Comparison of ENCODE assay signal across 10 cellular contexts in the genomic region with DNA sequence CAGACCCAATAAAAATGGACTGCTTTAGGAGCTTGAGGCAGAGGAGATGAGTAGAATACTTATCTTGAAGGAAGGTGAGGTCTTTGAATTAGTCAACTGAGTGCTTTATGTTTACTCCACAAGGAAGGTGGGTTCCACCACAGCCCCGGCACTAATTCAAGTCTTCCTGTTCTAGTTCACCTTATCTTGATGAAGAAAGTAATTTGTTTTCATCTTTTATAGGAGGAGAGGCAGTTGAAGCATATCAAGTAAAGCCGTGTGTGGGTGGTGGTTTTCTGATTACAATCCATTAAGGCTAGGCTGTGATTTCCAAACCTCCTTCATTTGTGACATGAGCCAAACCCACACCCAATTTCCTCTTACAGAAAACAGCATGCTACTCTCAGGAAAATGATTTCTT. TPM values are rescaled to one million over a fixed set of nuclear protein-coding genes. Genes with fewer than 3 reads are reported as not detected.
DNase-seq lines count a peak whose midpoint lies in the region; ATAC-seq, FAIRE-seq and TF ChIP-seq lines count a peak whose summit lies in the region.
"Had no signal": no experiment of that assay in that cellular context is flagged by ENCODE, and none has a peak within 500 bp of the region (broad histone marks: within the 10 kb centered on the region; RNA-seq: fewer than 3 reads in every experiment).

No MANE protein-coding gene starts in this region.

- no peaks in the 10 kb centered on the region for H3K9me1 ChIP-seq in endothelial cell of umbilical vein (replicated peaks; ENCODE audit: control insufficient read depth, extremely low read depth, insufficient read depth, low read length)

- H2AK5ac ChIP-seq in neuronal stem cell (ENCODE audit: low read depth, low read length) = no peak overlapping the region

- TF ChIP-seq POLR2A in endothelial cell of umbilical vein (IDR thresholded peaks at IDR 0.05; ENCODE audit: low read depth, low read length) = no peak

- no peak overlapping the region for H2BK5ac ChIP-seq in neuronal stem cell (ENCODE audit: low read length)

- H3K4me2 ChIP-seq in endothelial cell of umbilical vein (ENCODE audit: insufficient read depth, low read length) (no peak overlapping the region), neuronal stem cell (ENCODE audit: insufficient read depth, low read length, poor library complexity, severe bottlenecking) (no peak overlapping the region)

- H3K36me3 ChIP-seq in endothelial cell of umbilical vein (ENCODE audit: control insufficient read depth in 2 of 2, extremely low read depth in 1 of 2, insufficient read depth in 2 of 2, low read length in 2 of 2) (no peaks in the 10 kb centered on the region), neuronal stem cell (replicated peaks in 1 of 2; ENCODE audit: control insufficient read depth in 2 of 2, insufficient read depth in 2 of 2, low read length in 2 of 2) (peaks cover 0 to 5% of the 10 kb centered on the region in 2 donors)
- H3K36me3 ChIP-seq: MG63 had no signal

- peaks cover 7% of the 10 kb centered on the region for H3K4me1 ChIP-seq in endothelial cell of umbilical vein (ENCODE audit: control insufficient read depth, extremely low read depth, insufficient read depth, low read length)
- peaks cover 2 to 5% of the 10 kb centered on the region in 2 donors for H3K4me1 ChIP-seq in neuronal stem cell (ENCODE audit: control insufficient read depth in 2 of 2, insufficient read depth in 1 of 2, low read depth in 1 of 2, low read length in 2 of 2)

- H3K18ac ChIP-seq in neuronal stem cell (ENCODE audit: low read length) = no peak overlapping the region

- CTCF ChIA-PET in endothelial cell of umbilical vein (lab: Charles Lee) = no interaction called here

- no peaks in the 10 kb centered on the region for H4K20me1 ChIP-seq in endothelial cell of umbilical vein (replicated peaks; ENCODE audit: control insufficient read depth, extremely low read depth, insufficient read depth, low read length)

- no peak for TF ChIP-seq CTCF in HL-60 (IDR thresholded peaks at IDR 0.05; ENCODE audit: insufficient read depth, low read length)
- no peak for TF ChIP-seq CTCF in endothelial cell of umbilical vein (IDR thresholded peaks at IDR 0.05; ENCODE audit: extremely low read depth in 1 of 2, insufficient read depth in 1 of 2, low read depth in 1 of 2, low read length in 2 of 2)

- H3K79me1 ChIP-seq in neuronal stem cell (ENCODE audit: low read depth, low read length) = no peaks in the 10 kb centered on the region

- FAIRE-seq in endothelial cell of umbilical vein (lab: Jason Lieb, UNC) = peak; percentile 42
- FAIRE-seq: G401.6 had no signal

- H2BK120ac ChIP-seq in neuronal stem cell (ENCODE audit: low read depth, low read length) = no peak overlapping the region

- BruUV-seq in endothelial cell of umbilical vein (replicated peaks; lab: Mats Ljungman, UMichigan) = no TSS peak

- H4K91ac ChIP-seq in neuronal stem cell (ENCODE audit: low read depth, low read length, poor library complexity) = no peak overlapping the region

- POLR2A ChIA-PET in endothelial cell of umbilical vein (lab: Charles Lee) = no interaction called here

- H3K9me3 ChIP-seq in endothelial cell of umbilical vein (replicated peaks; ENCODE audit: control insufficient read depth, insufficient read depth, low read length) (no peaks in the 10 kb centered on the region), neuronal stem cell (replicated peaks in 1 of 2; ENCODE audit: control insufficient read depth in 2 of 2, insufficient read depth in 1 of 2, low read depth in 1 of 2, low read length in 2 of 2) (no peaks in the 10 kb centered on the region)
- H3K9me3 ChIP-seq: MG63 had no signal

- ATAC-seq in HG02938 (IDR thresholded peaks at IDR 0.05; ENCODE audit: unreplicated experiment) = no peak

- H2AFZ ChIP-seq in endothelial cell of umbilical vein (ENCODE audit: low read depth, low read length) = no peak overlapping the region
- H2AFZ ChIP-seq in neuronal stem cell (ENCODE audit: low read length) = no peak overlapping the region

- no peak overlapping the region for H3K14ac ChIP-seq in neuronal stem cell (ENCODE audit: low read length)

- no peak overlapping the region for H2BK15ac ChIP-seq in neuronal stem cell (ENCODE audit: low read length)

- H3K9ac ChIP-seq in endothelial cell of umbilical vein (replicated peaks; ENCODE audit: extremely low read depth, insufficient read depth, low read length) = no peak overlapping the region
- H3K9ac ChIP-seq in neuronal stem cell (ENCODE audit: low read depth, low read length, poor library complexity) = no peak overlapping the region

- WGBS in neuronal stem cell (ENCODE audit: extremely low coverage in 2 of 2, insufficient read length in 2 of 2, insufficient replicate concordance in 1 of 2), 2 donors = no CpG with 5 or more reads among the region's 2 CpGs

- H3K4me3 ChIP-seq in HL-60 (replicated peaks; ENCODE audit: insufficient read depth, low read length) (no peak overlapping the region), endothelial cell of umbilical vein (replicated peaks in 1 of 3; ENCODE audit: insufficient read depth in 1 of 3, low read depth in 1 of 3, low read length in 3 of 3) (no peak overlapping the region), neuronal stem cell (ENCODE audit: low read length in 2 of 2) (no peak overlapping the region)
- H3K4me3 ChIP-seq: MG63 had no signal

- peak in 1 of 2 experiments; percentile 8 for DNase-seq in HL-60 (ENCODE audit: low read depth in 1 of 2, low spot score in 1 of 2)
- DNase-seq in activated CD4-positive, alpha-beta T cell treated with anti-CD3 and anti-CD28 coated beads for 48 hours = peak; percentile 71
- peak; percentile 9 for DNase-seq in endothelial cell of umbilical vein (ENCODE audit: low read depth, low spot score)
- DNase-seq in stimulated activated CD8-positive, alpha-beta memory T cell treated with anti-CD3 and anti-CD28 coated beads, Interleukin-15, amount 100 ng/mL, for 1 hour (ENCODE audit: low read depth) = peak; percentile 24
- DNase-seq in neuronal stem cell (ENCODE audit: low spot score) = no peak
- no peak for DNase-seq in NCI-H2081 treated with DMSO at 0.1 percent for 48 hours (lab: John Stamatoyannopoulos, UW)
- DNase-seq: islet precursor cell, MG63 had no signal

- no peaks in the 10 kb centered on the region for H3K27me3 ChIP-seq in HL-60 (ENCODE audit: insufficient read depth, poor library complexity, severe bottlenecking)
- H3K27me3 ChIP-seq in endothelial cell of umbilical vein (ENCODE audit: control insufficient read depth in 2 of 2, insufficient read depth in 2 of 2, low read length in 2 of 2) = no peaks in the 10 kb centered on the region
- H3K27me3 ChIP-seq in neuronal stem cell (ENCODE audit: control insufficient read depth in 3 of 3, insufficient read depth in 3 of 3, low read depth in 1 of 3, low read length in 3 of 3) = no peaks in the 10 kb centered on the region
- H3K27me3 ChIP-seq: MG63 had no signal

- peak overlapping the region; percentile 61; the same call in 1 of the 2 replicates for H3K27ac ChIP-seq in HL-60 (replicated peaks)
- no peak overlapping the region for H3K27ac ChIP-seq in endothelial cell of umbilical vein (ENCODE audit: insufficient read depth, low read depth, low read length)
- no peak overlapping the region for H3K27ac ChIP-seq in neuronal stem cell (replicated peaks; ENCODE audit: low read length)

- H4K8ac ChIP-seq in neuronal stem cell (ENCODE audit: low read depth, low read length) = no peak overlapping the region

- intact Hi-C loops in endothelial cell of umbilical vein (cut with micrococcal nuclease) = no loop called here

- dilution Hi-C loops in endothelial cell of umbilical vein (cut with MboI; ENCODE audit: extremely low pct_ligation_motif_present, low sequenced_read_pairs) = no loop called here

- no peaks in the 10 kb centered on the region for H3K79me2 ChIP-seq in endothelial cell of umbilical vein (ENCODE audit: control insufficient read depth, insufficient read depth, low read length)

- no peak overlapping the region for H2BK12ac ChIP-seq in neuronal stem cell (ENCODE audit: low read length)

- no peak overlapping the region for H3K4ac ChIP-seq in neuronal stem cell (ENCODE audit: low read length)

- H3K23ac ChIP-seq in neuronal stem cell (ENCODE audit: low read depth, low read length, poor library complexity) = no peak overlapping the region

TF ChIP-seq in endothelial cell of umbilical vein, 7 proteins besides CTCF, POLR2A, EP300 and RAD21:
- no peak for TF ChIP-seq FOS (IDR thresholded peaks at IDR 0.05; ENCODE audit: borderline replicate concordance, insufficient read depth, low read length)
- no peak for TF ChIP-seq JUN (IDR thresholded peaks at IDR 0.05; ENCODE audit: borderline replicate concordance, insufficient read depth, insufficient read length, low read depth)
- TF ChIP-seq, protein P1, sequence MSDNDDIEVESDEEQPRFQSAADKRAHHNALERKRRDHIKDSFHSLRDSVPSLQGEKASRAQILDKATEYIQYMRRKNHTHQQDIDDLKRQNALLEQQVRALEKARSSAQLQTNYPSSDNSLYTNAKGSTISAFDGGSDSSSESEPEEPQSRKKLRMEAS (IDR thresholded peaks at IDR 0.05; ENCODE audit: insufficient read depth, insufficient read length) = no peak
- no peak for TF ChIP-seq MYC (IDR thresholded peaks at IDR 0.05; ENCODE audit: low read depth, low read length)
- TF ChIP-seq GATA2 (IDR thresholded peaks at IDR 0.05; ENCODE audit: insufficient read depth, insufficient read length, low read depth, low read length) = no peak
- no peak for TF ChIP-seq POLR2AphosphoS5 (IDR thresholded peaks at IDR 0.05; ENCODE audit: insufficient read depth, low read depth, low read length)
- no peak for TF ChIP-seq EZH2 (IDR thresholded peaks at IDR 0.05; ENCODE audit: borderline replicate concordance, low read depth, low read length, severe bottlenecking)

RNA-seq across cellular contexts. Expression of gene CDRT15, which starts 35.6 kb away (rescaled TPM):
- total RNA-seq in endothelial cell of umbilical vein = not detected in 2 replicates
- polyA plus RNA-seq in endothelial cell of umbilical vein = not detected in 2 replicates
- polyA plus RNA-seq in endothelial cell of umbilical vein (2011; cell fraction: cytosol; rRNA removed) = not detected in 2 replicates
- polyA plus RNA-seq in endothelial cell of umbilical vein (2011; cell fraction: nucleus; rRNA removed) = not detected in 2 replicates
- not detected in 2 replicates for polyA plus RNA-seq in endothelial cell of umbilical vein (2012)
- not detected in 2 replicates for polyA minus RNA-seq in endothelial cell of umbilical vein
- not detected for polyA minus RNA-seq in endothelial cell of umbilical vein (2011; cell fraction: cytosol; rRNA and poly(A)+ RNA removed)
- not detected in 2 replicates for polyA minus RNA-seq in endothelial cell of umbilical vein (2011; cell fraction: nucleus; rRNA and poly(A)+ RNA removed)
- not detected for polyA plus RNA-seq in neuronal stem cell (2013, experiment 1 of 2)
- polyA plus RNA-seq in neuronal stem cell (2013, experiment 2 of 2) = not detected

Comparison
In these comparisons a context has a peak if more than half of its experiments do, and no peak if none do; other contexts are left out.
1. DNase-seq: peak in activated CD4-positive, alpha-beta T cell treated with anti-CD3 and anti-CD28 coated beads for 48 hours (single experiment), endothelial cell of umbilical vein (single experiment) and stimulated activated CD8-positive, alpha-beta memory T cell treated with anti-CD3 and anti-CD28 coated beads, Interleukin-15, amount 100 ng/mL, for 1 hour (single experiment); none in neuronal stem cell (single experiment) and NCI-H2081 treated with DMSO at 0.1 percent for 48 hours (single experiment).